Comparison of ENCODE assay signal across 29 cellular contexts in genomic region chr16:68997564-68997963, GRCh38.
"Had no signal": no experiment of that assay in that cellular context is flagged by ENCODE, and none has a peak within 500 bp of the region (broad histone marks: within the 10 kb centered on the region; RNA-seq: fewer than 3 reads in every experiment).

No MANE protein-coding gene starts in this region.

- H3K27me3 ChIP-seq: brain microvascular endothelial cell, cardiac muscle cell, colonic mucosa, esophagus muscularis mucosa, foreskin keratinocyte, gastrocnemius medialis, heart left ventricle had no signal

- H3K36me3 ChIP-seq: brain microvascular endothelial cell, cardiac muscle cell, colonic mucosa, esophagus muscularis mucosa, gastrocnemius medialis, heart left ventricle had no signal

- H3K27ac ChIP-seq: brain microvascular endothelial cell, cardiac muscle cell, colonic mucosa, esophagus muscularis mucosa, foreskin keratinocyte, gastrocnemius medialis, heart left ventricle had no signal

- H3K4me1 ChIP-seq: colonic mucosa, esophagus muscularis mucosa had no signal

- DNase-seq: activated CD4-positive, alpha-beta T cell treated with anti-CD3 and anti-CD28 coated beads for 36 hours; activated CD4-positive, alpha-beta T cell treated with anti-CD3 and anti-CD28 coated beads, Interleukin-2, amount 50 U/mL, for 1 hour; activated CD4-positive, alpha-beta T cell treated with anti-CD3 and anti-CD28 coated beads, Interleukin-2, amount 50 U/mL, for 48 hours; activated CD4-positive, CD25-positive, alpha-beta regulatory T cell; activated CD4-positive, CD25-positive, alpha-beta regulatory T cell treated with anti-CD3 and anti-CD28 coated beads, Interleukin-2, amount 50 U/mL, for 72 hours; activated CD8-positive, alpha-beta memory T cell treated with anti-CD3 and anti-CD28 coated beads for 24 hours; activated CD8-positive, alpha-beta T cell treated with anti-CD3 and anti-CD28 coated beads for 36 hours; activated effector memory CD4-positive, alpha-beta T cell treated with Interleukin-2 at 50 U/mL for 16 hours; activated gamma-delta T cell treated with Interleukin-2 at 50 U/mL for 16 hours; activated naive CD4-positive, alpha-beta T cell treated with anti-CD3 and anti-CD28 coated beads, Interleukin-2, amount 50 U/mL, for 16 hours; activated naive CD4-positive, alpha-beta T cell treated with Interleukin-2 at 50 U/mL for 16 hours; activated T-cell treated with anti-CD3 and anti-CD28 coated beads, Interleukin-2, amount 50 U/mL, for 4 hours; amniotic stem cell; anterior cingulate cortex; brain microvascular endothelial cell; central memory CD4-positive, alpha-beta T cell; cerebellar nuclear complex; colonic mucosa; effector CD8-positive, alpha-beta T cell; erythroblast; gastrocnemius medialis; glutamatergic neuron; heart left ventricle; T-helper 2 cell had no signal

- H3K9me3 ChIP-seq: colonic mucosa, esophagus muscularis mucosa, gastrocnemius medialis had no signal

- ATAC-seq: activated CD4-positive, alpha-beta T cell treated with anti-CD3 and anti-CD28 coated beads for 36 hours; activated CD8-positive, alpha-beta T cell treated with anti-CD3 and anti-CD28 coated beads for 36 hours; activated T-cell treated with anti-CD3 and anti-CD28 coated beads, Interleukin-2, amount 50 U/mL, for 4 hours; activated T-helper 17 cell treated with anti-CD3 and anti-CD28 coated beads, Interleukin-2, amount 50 U/mL, for 72 hours; foreskin keratinocyte; gastrocnemius medialis; heart left ventricle had no signal

- FAIRE-seq: astrocyte had no signal

- H3K4me3 ChIP-seq: cardiac muscle cell, colonic mucosa, esophagus muscularis mucosa, gastrocnemius medialis, heart left ventricle had no signal
